In the genomic region with DNA sequence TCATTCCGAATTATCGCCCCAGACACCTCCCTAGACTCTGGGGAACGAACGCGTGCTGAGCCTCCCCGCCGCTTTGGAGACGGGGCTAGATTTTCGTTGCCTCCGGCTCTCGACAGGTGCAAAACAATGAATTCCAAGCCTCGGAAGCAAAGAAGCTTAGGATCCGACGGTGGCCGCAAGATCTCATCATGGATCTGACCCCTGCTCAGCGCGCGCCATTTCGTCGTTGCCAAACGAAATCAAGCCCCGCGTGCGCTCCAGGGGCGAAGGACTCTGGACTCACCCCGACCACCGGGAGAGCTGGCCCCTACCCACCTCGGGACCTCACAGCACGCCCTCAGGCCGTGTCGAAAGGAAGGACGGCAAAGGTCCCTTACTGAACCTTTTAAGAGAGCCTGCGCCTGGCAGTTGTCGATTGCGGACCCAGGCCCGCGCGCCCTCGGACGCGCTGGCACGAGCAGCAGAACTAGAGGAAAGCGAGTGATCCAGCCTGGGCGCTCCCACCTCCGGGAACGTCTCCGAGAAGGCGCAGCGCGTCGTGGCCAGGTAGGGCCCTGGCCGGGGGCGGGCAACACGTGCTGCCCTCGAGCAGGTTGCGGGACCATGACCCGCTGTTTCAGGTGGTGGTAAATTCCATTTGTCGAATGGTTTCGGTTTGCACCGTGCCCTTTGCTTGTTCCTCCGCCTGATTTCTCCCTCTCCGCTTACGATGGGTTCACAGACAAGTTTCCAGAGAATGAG, we compare ENCODE assay signal across 8 cellular contexts. TPM values are rescaled to one million over a fixed set of nuclear protein-coding genes. Genes with fewer than 3 reads are reported as not detected.
DNase-seq lines count a peak whose midpoint lies in the region; ATAC-seq, FAIRE-seq and TF ChIP-seq lines count a peak whose summit lies in the region.

No MANE protein-coding gene starts in this region.

- H2AFZ ChIP-seq in GM12878 (ENCODE audit: control insufficient read depth, low read depth, low read length), result no peak overlapping the region

- peaks cover 0 to 50% (median 4%) of the 10 kb centered on the region in 4 donors for H3K4me1 Mint-ChIP-seq in CD4-positive, CD25-positive, alpha-beta regulatory T cell

- WGBS in GM12878 (ENCODE audit: insufficient coverage, insufficient replicate concordance, low lambda C conversion rate, missing lambda C conversion rate), result 86% methylated on average over 53 of the region's 63 CpGs

- H3K27me3 Mint-ChIP-seq in CD4-positive, CD25-positive, alpha-beta regulatory T cell, result peaks cover 10% of the 10 kb centered on the region

- no peak overlapping the region for H3K9ac ChIP-seq in GM12878 (ENCODE audit: control insufficient read depth, insufficient read depth, low read length)

- H3K36me3 ChIP-seq in CD4-positive, CD25-positive, alpha-beta regulatory T cell (ENCODE audit: control insufficient read depth, insufficient read depth, low read length), result peaks cover 5% of the 10 kb centered on the region
- H3K36me3 ChIP-seq in HAP-1 (replicated peaks), result peaks cover 3% of the 10 kb centered on the region; the same call in 1 of the 2 replicates
- peaks cover 13 to 23% of the 10 kb centered on the region in 2 experiments for H3K36me3 ChIP-seq in GM12878 (ENCODE audit: control insufficient read depth in 2 of 2, insufficient read depth in 2 of 2, low read length in 1 of 2)
- no peaks in the 10 kb centered on the region for H3K36me3 ChIP-seq in muscle layer of duodenum (ENCODE audit: control insufficient read depth in 1 of 2, insufficient read depth in 2 of 2, low read length in 2 of 2)

- intact Hi-C loops in GM12878 (cut with micrococcal nuclease; ENCODE audit: unreplicated experiment), result loop anchor here (5.0 kb wide), 1 partner anchor 84 kb away; no protein-coding TSS in a partner anchor

- peaks cover 3% of the 10 kb centered on the region for H3K36me3 Mint-ChIP-seq in CD4-positive, CD25-positive, alpha-beta regulatory T cell

- H3K4me3 ChIP-seq in CD4-positive, CD25-positive, alpha-beta regulatory T cell (ENCODE audit: low read depth, low read length), result no peak overlapping the region
- H3K4me3 ChIP-seq in HAP-1 (peak overlapping the region; percentile 12; the same call in 1 of the 2 replicates), GM12878 (peak overlapping the region; percentile 17; the same call in 1 of the 2 replicates), muscle layer of duodenum (ENCODE audit: low read depth in 1 of 2, low read length in 2 of 2) (peak overlapping the region; percentile 26 to 47)

- RAD21 ChIA-PET in GM12878 (lab: Charles Lee; ENCODE audit: unreplicated experiment), result interaction anchor here (0.8 to 7.3 kb wide), 14 partner anchors 9 to 197 kb away, joined by 3 to 99 read pairs (median 8); no protein-coding TSS in a partner anchor

- CTCF ChIA-PET in GM12878 (lab: Yijun Ruan, JAX), result interaction anchor here (0.8 to 20.9 kb wide), 14 partner anchors 9 to 133 kb away, joined by 3 to 314 read pairs (median 6); no protein-coding TSS in a partner anchor

- H3K9me3 ChIP-seq in CD4-positive, CD25-positive, alpha-beta regulatory T cell (ENCODE audit: control insufficient read depth in 2 of 2, low read length in 2 of 2), result no peaks in the 10 kb centered on the region
- H3K9me3 ChIP-seq in HAP-1, result no peaks in the 10 kb centered on the region
- no peaks in the 10 kb centered on the region for H3K9me3 ChIP-seq in GM12878 (replicated peaks; ENCODE audit: control insufficient read depth, insufficient read depth, low read length)
- no peaks in the 10 kb centered on the region for H3K9me3 ChIP-seq in muscle layer of duodenum (ENCODE audit: control insufficient read depth in 1 of 2, low read length in 2 of 2)

- no peaks in the 10 kb centered on the region for H3K27me3 ChIP-seq in CD4-positive, CD25-positive, alpha-beta regulatory T cell (ENCODE audit: control insufficient read depth, insufficient read depth, low read length)
- H3K27me3 ChIP-seq in HAP-1 (ENCODE audit: low read depth) (no peaks in the 10 kb centered on the region), GM12878 (replicated peaks in 1 of 2; ENCODE audit: control insufficient read depth in 2 of 2, insufficient read depth in 2 of 2, low read length in 1 of 2) (no peaks in the 10 kb centered on the region), muscle layer of duodenum (ENCODE audit: low read depth, low read length) (peaks cover 79% of the 10 kb centered on the region)

- H3K79me2 ChIP-seq in GM12878 (ENCODE audit: control insufficient read depth, insufficient read depth, low read length), result peaks cover 98% of the 10 kb centered on the region

- H3K27ac Mint-ChIP-seq in CD4-positive, CD25-positive, alpha-beta regulatory T cell, result peak overlapping the region in 2 of 3 donors; percentile 14 to 59

- H3K4me2 ChIP-seq in GM12878 (ENCODE audit: control insufficient read depth, insufficient read depth), result peak overlapping the region; percentile 93; the same call in 1 of the 2 replicates

- no peak for DNase-seq in CD4-positive, CD25-positive, alpha-beta regulatory T cell
- no peak for DNase-seq in HAP-1 (ENCODE audit: low spot score in 2 of 2)
- no peak for DNase-seq in GM12878 (ENCODE audit: low read depth, low spot score)

- H3K4me1 ChIP-seq in CD4-positive, CD25-positive, alpha-beta regulatory T cell (ENCODE audit: control insufficient read depth, insufficient read depth, low read length, poor library complexity, severe bottlenecking), result peaks cover 53% of the 10 kb centered on the region
- H3K4me1 ChIP-seq in HAP-1 (peaks cover 18% of the 10 kb centered on the region), GM12878 (ENCODE audit: control insufficient read depth, insufficient read depth, low read length) (peaks cover 41% of the 10 kb centered on the region), muscle layer of duodenum (ENCODE audit: control insufficient read depth in 1 of 2, insufficient read depth in 2 of 2, low read length in 2 of 2) (peaks cover 3 to 26% of the 10 kb centered on the region in 2 donors)

- POLR2A ChIA-PET in GM12878 (lab: Charles Lee), result interaction anchor here (1.4 to 7.2 kb wide), 7 partner anchors 21 to 105 kb away, joined by 6 to 75 read pairs (median 8); no protein-coding TSS in a partner anchor

- FAIRE-seq in GM12878 (lab: Jason Lieb, UNC), result no peak

- H3K27ac ChIP-seq in CD4-positive, CD25-positive, alpha-beta regulatory T cell (ENCODE audit: insufficient read depth, low read length, poor library complexity, severe bottlenecking), result no peak overlapping the region
- H3K27ac ChIP-seq in GM12878 (ENCODE audit: control insufficient read depth, insufficient read depth) (no peak overlapping the region), muscle layer of duodenum (ENCODE audit: low read length) (no peak overlapping the region)

- peak overlapping the region in 3 of 4 donors; percentile 53 to 95 (median 62) for H3K4me3 Mint-ChIP-seq in CD4-positive, CD25-positive, alpha-beta regulatory T cell

- peaks cover 7% of the 10 kb centered on the region; the same call in 1 of the 2 replicates for H4K20me1 ChIP-seq in GM12878 (ENCODE audit: control insufficient read depth, insufficient read depth)

- SMC1A ChIA-PET in GM12878 (lab: Charles Lee; ENCODE audit: uncharacterized antibody, unreplicated experiment), result interaction anchor here (0.9 to 23.9 kb wide), 11 partner anchors 8 to 274 kb away, joined by 3 to 391 read pairs (median 4); no protein-coding TSS in a partner anchor

- no peak for TF ChIP-seq EP300 in GM12878 (IDR thresholded peaks at IDR 0.05; ENCODE audit: borderline replicate concordance in 1 of 2, control insufficient read depth in 1 of 2, low read depth in 2 of 2, low read length in 2 of 2)

- 0 out of 6 replicates have a peak, but pooled peaks of 1 of the 3 experiments have one; percentile 2 for TF ChIP-seq CTCF in GM12878 (IDR thresholded peaks at IDR 0.05 in 2 of 3, conservative IDR thresholded peaks at IDR 0.05 in 1 of 3; ENCODE audit: control insufficient read depth in 2 of 3, extremely low read depth in 1 of 3, insufficient read depth in 1 of 3, low read depth in 3 of 3, low read length in 3 of 3)

- in situ Hi-C loops in HAP-1 (cut with MboI; ENCODE audit: low sequenced_read_pairs), result loop anchor here (10.0 kb wide), 1 partner anchor 273 kb away; no protein-coding TSS in a partner anchor
- in situ Hi-C loops in GM12878 (cut with MboI), result no loop called here

- peaks cover 0 to 2% (median 0%) of the 10 kb centered on the region in 7 donors for H3K9me3 Mint-ChIP-seq in CD4-positive, CD25-positive, alpha-beta regulatory T cell

- no peak for ATAC-seq in CD4-positive, CD25-positive, alpha-beta regulatory T cell (ENCODE audit: low read depth in 2 of 2)
- no peak for ATAC-seq in GM12878
- ATAC-seq in GM21423 (IDR thresholded peaks at IDR 0.05; ENCODE audit: unreplicated experiment), result no peak
- no peak for ATAC-seq in HG02938 (IDR thresholded peaks at IDR 0.05; ENCODE audit: unreplicated experiment)
- no peak for ATAC-seq in GM21515 (IDR thresholded peaks at IDR 0.05; ENCODE audit: unreplicated experiment)
- ATAC-seq in HG03025 (IDR thresholded peaks at IDR 0.05; ENCODE audit: low FRiP score, unreplicated experiment), result no peak

- peak; percentile 33 for TF ChIP-seq POLR2A in GM12878 (IDR thresholded peaks at IDR 0.05; ENCODE audit: low read depth, low read length)

- TF ChIP-seq RAD21 in GM12878 (IDR thresholded peaks at IDR 0.05; ENCODE audit: insufficient read depth, low read depth, low read length), result no peak

- BruUV-seq in GM12878 (replicated peaks; lab: Mats Ljungman, UMichigan), result no TSS peak

RNA-seq across cellular contexts. Expression of gene RUNX3, which starts 1.6 kb away (rescaled TPM):
- total RNA-seq in CD4-positive, CD25-positive, alpha-beta regulatory T cell, result 268 TPM
- polyA plus RNA-seq in CD4-positive, CD25-positive, alpha-beta regulatory T cell, result 10 to 100 TPM; 12.0 to 23.3 (median 15.8) TPM
- 101 and 106 TPM in 2 replicates for total RNA-seq in GM12878 (2013; cell fraction: nucleolus; rRNA removed)
- total RNA-seq in GM12878 (2014; rRNA removed) (25.8 and 33.5 TPM in 2 replicates), GM12878 (2014; rRNA removed; fragmentation: Illumina TruSeq; extraction: Trizol) (18.4 and 19.0 TPM in 2 replicates), GM12878 (2021) (148 and 151 TPM in 2 replicates)
- polyA plus RNA-seq in GM12878 (2011; ENCODE audit: low read depth), result 44.1 TPM
- polyA plus RNA-seq in GM12878 (2011; rRNA removed) (15.0 and 25.8 TPM in 2 replicates), GM12878 (2014; fragmentation: Illumina TruSeq; extraction: Trizol) (48.8 and 61.7 TPM in 2 replicates), GM12878 (2014; fragmentation: Nextera tagmentation; extraction: Ambion mirVana) (10 to 100 TPM; 21.6 to 26.3 TPM), GM12878 (2014; rRNA removed) (64.7 and 79.6 TPM in 2 replicates), GM12878 (2016; fragmentation: Nextera tagmentation; extraction: Ambion mirVana) (10 to 100 TPM; 29.3 to 34.0 TPM)
- 45.6 and 51.9 TPM in 2 replicates for polyA plus RNA-seq in GM12878 (2011; cell fraction: cytosol; rRNA removed)
- polyA plus RNA-seq in GM12878 (2011; cell fraction: nucleus; rRNA removed), result 72.8 and 112 TPM in 2 replicates
- polyA plus RNA-seq in GM12878 (2012), result 91.6 and 104 TPM in 2 replicates
- 20.0 and 31.7 TPM in 2 replicates for polyA minus RNA-seq in GM12878 (2011; rRNA and poly(A)+ RNA removed)
- polyA minus RNA-seq in GM12878 (2011; cell fraction: cytosol; rRNA and poly(A)+ RNA removed), result 30.6 and 47.6 TPM in 2 replicates
- polyA minus RNA-seq in GM12878 (2011; cell fraction: nucleus; rRNA and poly(A)+ RNA removed), result 30.8 and 46.2 TPM in 2 replicates
